ENCODE assay signal across 11 cellular contexts in genomic region chr5:134530375-134531077, GRCh38. TPM values are rescaled to one million over a fixed set of nuclear protein-coding genes. Genes with fewer than 3 reads are reported as not detected.
DNase-seq lines count a peak whose midpoint lies in the region; ATAC-seq and TF ChIP-seq lines count a peak whose summit lies in the region.
"Had no signal": no experiment of that assay in that cellular context is flagged by ENCODE, and none has a peak within 500 bp of the region (broad histone marks: within the 10 kb centered on the region; RNA-seq: fewer than 3 reads in every experiment).

No MANE protein-coding gene starts in this region.

- no peak overlapping the region for H3K9ac ChIP-seq in neural progenitor cell

- CTCF ChIA-PET in Calu3 (lab: Charles Lee), result interaction anchor here (0.7 kb wide), 1 partner anchor 21 kb away, joined by 3 read pairs; no protein-coding TSS in a partner anchor

- intact Hi-C loops in Calu3 (cut with micrococcal nuclease; ENCODE audit: unreplicated experiment), result no loop called here

- H3K27me3 ChIP-seq in Peyer's patch (no peaks in the 10 kb centered on the region), neural progenitor cell (peaks cover 5% of the 10 kb centered on the region)
- H3K27me3 ChIP-seq: SJSA1 had no signal

- H3K4me3 Mint-ChIP-seq in neural progenitor cell, result no peak overlapping the region
- H3K4me3 Mint-ChIP-seq in Calu3 (ENCODE audit: low read depth, unreplicated experiment), result no peak overlapping the region

- H3K36me3 Mint-ChIP-seq in neural progenitor cell, result no peaks in the 10 kb centered on the region
- peaks cover 29% of the 10 kb centered on the region for H3K36me3 Mint-ChIP-seq in Calu3 (ENCODE audit: insufficient read depth, unreplicated experiment)

- H3K4me1 ChIP-seq in Peyer's patch (peaks cover 8 to 51% (median 36%) of the 10 kb centered on the region in 4 donors), neural progenitor cell (peaks cover 47% of the 10 kb centered on the region)

- no peak for ATAC-seq in HG03439 (IDR thresholded peaks at IDR 0.05; ENCODE audit: unreplicated experiment)
- ATAC-seq in HG03097 (IDR thresholded peaks at IDR 0.05; ENCODE audit: low FRiP score, unreplicated experiment), result no peak

- H2AFZ ChIP-seq in neural progenitor cell (replicated peaks), result no peak overlapping the region

- peaks cover 0 to under 1% (median 0%) of the 10 kb centered on the region in 3 donors for H3K36me3 ChIP-seq in Peyer's patch
- no peaks in the 10 kb centered on the region for H3K36me3 ChIP-seq in neural progenitor cell
- H3K36me3 ChIP-seq: SJSA1 had no signal

- H3K27ac Mint-ChIP-seq in neural progenitor cell (no peak overlapping the region), Calu3 (ENCODE audit: unreplicated experiment) (no peak overlapping the region)

- TF ChIP-seq POLR2A in Peyer's patch (IDR thresholded peaks at IDR 0.05), result no peak

- H3K79me2 ChIP-seq in neural progenitor cell (ENCODE audit: low read depth), result peaks cover 40% of the 10 kb centered on the region

- H3K4me1 Mint-ChIP-seq in neural progenitor cell, result peaks cover 25% of the 10 kb centered on the region
- peaks cover 32% of the 10 kb centered on the region for H3K4me1 Mint-ChIP-seq in Calu3 (ENCODE audit: low read depth, unreplicated experiment)

- peak overlapping the region; percentile 32 for H3K4me2 ChIP-seq in neural progenitor cell

- H3F3A ChIP-seq in neural progenitor cell (ENCODE audit: low read depth), result peaks cover 37% of the 10 kb centered on the region

- no peaks in the 10 kb centered on the region for H4K20me1 ChIP-seq in neural progenitor cell (ENCODE audit: low read depth)

- peak overlapping the region; percentile 2 to 58 (median 31) for H3K27ac ChIP-seq in Peyer's patch
- H3K27ac ChIP-seq in neural progenitor cell, result no peak overlapping the region
- H3K27ac ChIP-seq: SJSA1 had no signal

- TF ChIP-seq CTCF in Peyer's patch (IDR thresholded peaks at IDR 0.05), result no peak
- TF ChIP-seq CTCF in fibroblast of villous mesenchyme (IDR thresholded peaks at IDR 0.05; ENCODE audit: insufficient read depth, low read depth, low read length), result no peak
- no peak for TF ChIP-seq CTCF in neural progenitor cell (IDR thresholded peaks at IDR 0.05)
- no peak for TF ChIP-seq CTCF in Calu3 (IDR thresholded peaks at IDR 0.05; ENCODE audit: unreplicated experiment)

- BruUV-seq in Calu3 (replicated peaks; lab: Mats Ljungman, UMichigan), result no TSS peak

- H3K4me3 ChIP-seq in Peyer's patch, result no peak overlapping the region
- no peak overlapping the region for H3K4me3 ChIP-seq in fibroblast of villous mesenchyme (ENCODE audit: low read depth, low read length)
- H3K4me3 ChIP-seq in neural progenitor cell, result no peak overlapping the region
- H3K4me3 ChIP-seq: SJSA1 had no signal

- DNase-seq in Ammon's horn (ENCODE audit: low spot score) (peak; percentile 69), Peyer's patch (no peak), fibroblast of villous mesenchyme (ENCODE audit: low read depth) (peak; percentile 80), neural progenitor cell (ENCODE audit: low spot score) (no peak), cerebellar cortex (ENCODE audit: low spot score) (no peak), Calu3 (no peak)
- DNase-seq: activated CD4-positive, alpha-beta T cell treated with anti-CD3 and anti-CD28 coated beads, Interleukin-2, amount 50 U/mL, for 48 hours; NCI-H2107 had no signal

- H3K9me3 Mint-ChIP-seq in neural progenitor cell (no peaks in the 10 kb centered on the region), Calu3 (ENCODE audit: low read depth, unreplicated experiment) (no peaks in the 10 kb centered on the region)

- H3K27me3 Mint-ChIP-seq in neural progenitor cell (ENCODE audit: insufficient read depth, low read depth), result peaks cover 10% of the 10 kb centered on the region
- H3K27me3 Mint-ChIP-seq in Calu3 (ENCODE audit: unreplicated experiment), result no peaks in the 10 kb centered on the region

- no peaks in the 10 kb centered on the region for H3K9me3 ChIP-seq in Peyer's patch
- H3K9me3 ChIP-seq in neural progenitor cell (ENCODE audit: low read depth), result no peaks in the 10 kb centered on the region
- H3K9me3 ChIP-seq: SJSA1 had no signal

RNA-seq across cellular contexts. Expression of gene JADE2, which starts 5.1 kb away (rescaled TPM):
- 10 to 100 TPM; 51.5 to 77.6 (median 57.4) TPM for total RNA-seq in Peyer's patch
- total RNA-seq in fibroblast of villous mesenchyme, result 29.3 and 35.4 TPM in 2 replicates
- 1.7 and 2.3 TPM in 2 replicates for total RNA-seq in neural progenitor cell (ENCODE audit: low replicate concordance)
- total RNA-seq in Calu3 (2022), result 93.4 and 128 TPM in 2 replicates

Comparison
In these comparisons a context has a peak if more than half of its experiments do, and no peak if none do; other contexts are left out.
1. DNase-seq: peak in Ammon's horn (single experiment) and fibroblast of villous mesenchyme (single experiment); none in Peyer's patch (0 of 3), neural progenitor cell (single experiment), cerebellar cortex (single experiment) and Calu3 (single experiment).